Comparison of ENCODE assay signal across 15 cellular contexts in genomic region chr5:9437741-9438240, GRCh38.
DNase-seq lines count a peak whose midpoint lies in the region; ATAC-seq and TF ChIP-seq lines count a peak whose summit lies in the region.
"Had no signal": no experiment of that assay in that cellular context is flagged by ENCODE, and none has a peak within 500 bp of the region (broad histone marks: within the 10 kb centered on the region; RNA-seq: fewer than 3 reads in every experiment).

No MANE protein-coding gene starts in this region.

- H3K27me3 Mint-ChIP-seq in activated CD4-positive, alpha-beta T cell treated with anti-CD3 and anti-CD28 coated beads, Interleukin-2, amount 10 ng/mL, durations not matched to agents 24 days and 14 days: no peaks in the 10 kb centered on the region

- H3K36me3 ChIP-seq in kidney epithelial cell (ENCODE audit: control insufficient read depth, insufficient read depth, low read length): no peaks in the 10 kb centered on the region

- intact Hi-C loops in activated CD4-positive, alpha-beta T cell treated with anti-CD3 and anti-CD28 coated beads, Interleukin-2, amount 10 ng/mL, durations not matched to agents 24 days and 14 days (cut with micrococcal nuclease): no loop called here

- DNase-seq in AG08396 (ENCODE audit: low spot score) (peak; percentile 32), astrocyte of the spinal cord (ENCODE audit: low read depth, low spot score) (peak; percentile 76), kidney epithelial cell (ENCODE audit: low read depth) (peak; percentile 66), NCI-H1436 (lab: John Stamatoyannopoulos, UW) (no peak), SIG-M5 (lab: John Stamatoyannopoulos, UW) (no peak)
- no peak for DNase-seq in stimulated activated CD4-positive, alpha-beta T cell treated with anti-CD3 and anti-CD28 coated beads, Interleukin-12 subunit alpha, Interleukin-12 subunit beta, amount 100 ng/mL, for 4 hours
- DNase-seq in activated CD4-positive, alpha-beta T cell treated with anti-CD3 and anti-CD28 coated beads, Interleukin-2, amount 10 ng/mL, durations not matched to agents 24 days and 14 days: no peak
- DNase-seq: activated CD4-positive, alpha-beta T cell treated with anti-CD3 and anti-CD28 coated beads, Interleukin-2, amount 50 U/mL, for 1 hour; activated effector memory CD4-positive, alpha-beta T cell treated with Interleukin-2 at 50 U/mL for 16 hours; caudate nucleus; NCI-H146; NCI-H774; stimulated activated CD8-positive, alpha-beta memory T cell treated with anti-CD3 and anti-CD28 coated beads, Interleukin-4, amount 100 ng/mL, for 48 hours had no signal

- H3K36me3 Mint-ChIP-seq in activated CD4-positive, alpha-beta T cell treated with anti-CD3 and anti-CD28 coated beads, Interleukin-2, amount 10 ng/mL, durations not matched to agents 24 days and 14 days (ENCODE audit: low read depth): no peaks in the 10 kb centered on the region

- no peaks in the 10 kb centered on the region for H3K4me1 Mint-ChIP-seq in activated CD4-positive, alpha-beta T cell treated with anti-CD3 and anti-CD28 coated beads, Interleukin-2, amount 10 ng/mL, durations not matched to agents 24 days and 14 days

- in situ Hi-C loops in astrocyte of the spinal cord (cut with HindIII; ENCODE audit: low sequenced_read_pairs): no loop called here

- ATAC-seq in HG02981 (IDR thresholded peaks at IDR 0.05; ENCODE audit: unreplicated experiment): peak; percentile 47

- H3K27me3 ChIP-seq in kidney epithelial cell (ENCODE audit: control insufficient read depth, insufficient read depth, low read length): no peaks in the 10 kb centered on the region

- no peak overlapping the region for H3K27ac Mint-ChIP-seq in activated CD4-positive, alpha-beta T cell treated with anti-CD3 and anti-CD28 coated beads, Interleukin-2, amount 10 ng/mL, durations not matched to agents 24 days and 14 days
- H3K27ac Mint-ChIP-seq: nephron had no signal

- no peak overlapping the region for H3K4me3 Mint-ChIP-seq in activated CD4-positive, alpha-beta T cell treated with anti-CD3 and anti-CD28 coated beads, Interleukin-2, amount 10 ng/mL, durations not matched to agents 24 days and 14 days
- H3K4me3 Mint-ChIP-seq: nephron had no signal

- peaks cover 6% of the 10 kb centered on the region for H3K9me3 Mint-ChIP-seq in activated CD4-positive, alpha-beta T cell treated with anti-CD3 and anti-CD28 coated beads, Interleukin-2, amount 10 ng/mL, durations not matched to agents 24 days and 14 days
- H3K9me3 Mint-ChIP-seq: nephron had no signal

- TF ChIP-seq CTCF in astrocyte of the spinal cord (IDR thresholded peaks at IDR 0.05; ENCODE audit: low read depth, low read length) (no peak), kidney epithelial cell (IDR thresholded peaks at IDR 0.05; ENCODE audit: insufficient read depth, low read length, poor library complexity, severe bottlenecking) (no peak)

- H3K4me3 ChIP-seq in astrocyte of the spinal cord (ENCODE audit: low read depth, low read length): no peak overlapping the region
- no peak overlapping the region for H3K4me3 ChIP-seq in kidney epithelial cell (ENCODE audit: low read depth, low read length)

Comparison
In these comparisons a context has a peak if more than half of its experiments do, and no peak if none do; other contexts are left out.
1. DNase-seq: peak in AG08396 (single experiment), astrocyte of the spinal cord (single experiment) and kidney epithelial cell (single experiment); none in stimulated activated CD4-positive, alpha-beta T cell treated with anti-CD3 and anti-CD28 coated beads, Interleukin-12 subunit alpha, Interleukin-12 subunit beta, amount 100 ng/mL, for 4 hours (single experiment), activated CD4-positive, alpha-beta T cell treated with anti-CD3 and anti-CD28 coated beads, Interleukin-2, amount 10 ng/mL, durations not matched to agents 24 days and 14 days (single experiment), NCI-H1436 (single experiment) and SIG-M5 (single experiment).